Comparison of ENCODE assay signal across 10 cellular contexts in genomic region chr6:154529957-154530356, GRCh38.
"Had no signal": no experiment of that assay in that cellular context is flagged by ENCODE, and none has a peak within 500 bp of the region (broad histone marks: within the 10 kb centered on the region; RNA-seq: fewer than 3 reads in every experiment).

No MANE protein-coding gene starts in this region.

- H3K9me3 Mint-ChIP-seq: GM23338, HFFc6 had no signal

- H3K36me3 ChIP-seq: HAP-1 had no signal

- H3K4me3 Mint-ChIP-seq: GM23338, HFFc6 had no signal

- FAIRE-seq: H1, H54 had no signal

- ATAC-seq: GM23338, HCT116 had no signal

- H3K4me1 Mint-ChIP-seq: GM23338 had no signal

- H3K4me2 ChIP-seq: GM23338 had no signal

- H3K4me3 ChIP-seq: GM23248, GM23338, HAP-1 had no signal

- H2AFZ ChIP-seq: GM23248, GM23338 had no signal

- H3K27ac Mint-ChIP-seq: GM23338, HFFc6 had no signal

- DNase-seq: GM23248, GOT3, H7, HCEC 1CT, HFFc6 had no signal

- H3K9ac ChIP-seq: GM23248 had no signal

- H3K9me3 ChIP-seq: HAP-1 had no signal

- H3K27ac ChIP-seq: GM23248 had no signal
